In genomic region chr2:40646642-40647041, GRCh38 we compare ENCODE assay signal across 27 cellular contexts.
"Had no signal": no experiment of that assay in that cellular context is flagged by ENCODE, and none has a peak within 500 bp of the region (broad histone marks: within the 10 kb centered on the region; RNA-seq: fewer than 3 reads in every experiment).

No MANE protein-coding gene starts in this region.

- FAIRE-seq: urothelium cell line had no signal

- ATAC-seq: stimulated activated effector memory CD8-positive, alpha-beta T cell treated with anti-CD3 and anti-CD28 coated beads, Interleukin-12 subunit alpha, Interleukin-12 subunit beta, amount 100 ng/mL, for 72 hours; stimulated activated memory B cell treated with anti-CD40 and anti-IgM and Interleukin-4, amounts not matched to agents 10 μg/mL and 1 μg/mL and 100 μg/mL, for 72 hours; stimulated activated naive B cell treated with anti-CD40 and anti-IgM and Interleukin-4, amounts not matched to agents 10 μg/mL and 1 μg/mL and 100 μg/mL, for 72 hours; stimulated activated naive CD8-positive, alpha-beta T cell treated with anti-CD3 and anti-CD28 coated beads, Interleukin-15, amount 100 ng/mL, for 72 hours; stimulated activated naive CD8-positive, alpha-beta T cell treated with anti-CD3 and anti-CD28 coated beads, Interleukin-15, Interleukin-2, amounts not matched to agents 100 U/mL and 50 U/mL, for 24 hours; upper lobe of right lung had no signal

- H3K36me3 ChIP-seq: stomach, suprapubic skin, thoracic aorta, thyroid gland, tibial artery, tibial nerve, transverse colon, upper lobe of left lung, upper lobe of right lung, uterus, vagina had no signal

- H3K9me3 ChIP-seq: stomach, suprapubic skin, testis, thoracic aorta, thyroid gland, tibial artery, tibial nerve, transverse colon, upper lobe of left lung, upper lobe of right lung, uterus, vagina had no signal

- DNase-seq: stimulated activated CD4-positive, alpha-beta T cell treated with anti-CD3 and anti-CD28 coated beads, Interleukin-2, amount 100 ng/mL, for 48 hours; stimulated activated CD4-positive, alpha-beta T cell treated with anti-CD3 and anti-CD28 coated beads, Interleukin-4, amount 100 ng/mL, for 1 hour; stimulated activated CD4-positive, alpha-beta T cell treated with anti-CD3 and anti-CD28 coated beads, Interleukin-4, amount 100 ng/mL, for 24 hours; stimulated activated CD4-positive, alpha-beta T cell treated with anti-CD3 and anti-CD28 coated beads, Interleukin-4, amount 100 ng/mL, for 4 hours; stimulated activated CD8-positive, alpha-beta memory T cell treated with anti-CD3 and anti-CD28 coated beads, Interleukin-4, amount 100 ng/mL, for 48 hours; stimulated activated naive B cell treated with anti-CD40 and anti-IgM and Interleukin-4, amounts not matched to agents 10 μg/mL and 1 μg/mL and 100 μg/mL, for 72 hours; stimulated activated naive CD4-positive, alpha-beta T cell; stimulated activated naive CD4-positive, alpha-beta T cell treated with Interleukin-2 at 50 U/mL for 16 hours; stimulated activated naive CD8-positive, alpha-beta T cell treated with anti-CD3 and anti-CD28 coated beads, Interleukin-15, amount 100 ng/mL, for 72 hours; stimulated activated naive CD8-positive, alpha-beta T cell treated with anti-CD3 and anti-CD28 coated beads, Interleukin-15, Interleukin-2, amounts not matched to agents 100 U/mL and 50 U/mL, for 24 hours; stomach; substantia nigra; testis; thyroid gland; tibial artery; transverse colon; trophoblast cell; upper lobe of left lung; upper lobe of right lung; uterus had no signal

- H3K4me3 ChIP-seq: stomach, suprapubic skin, testis, thoracic aorta, thyroid gland, tibial artery, tibial nerve, transverse colon, upper lobe of left lung, upper lobe of right lung, uterus, vagina had no signal

- H3K27me3 ChIP-seq: stomach, suprapubic skin, testis, thyroid gland, tibial artery, tibial nerve, transverse colon, upper lobe of left lung, upper lobe of right lung, uterus, vagina had no signal

- H3K4me1 ChIP-seq: suprapubic skin, testis, thyroid gland, tibial artery, tibial nerve, transverse colon, upper lobe of left lung, upper lobe of right lung, uterus, vagina had no signal

- H3K27ac ChIP-seq: stomach, suprapubic skin, testis, thoracic aorta, thyroid gland, tibial artery, tibial nerve, transverse colon, upper lobe of left lung, upper lobe of right lung, uterus, vagina had no signal
